ENCODE assay signal across 19 cellular contexts in genomic region chr10:58350619-58351323, GRCh38. TPM values are rescaled to one million over a fixed set of nuclear protein-coding genes. Genes with fewer than 3 reads are reported as not detected.
DNase-seq lines count a peak whose midpoint lies in the region; ATAC-seq, FAIRE-seq and TF ChIP-seq lines count a peak whose summit lies in the region.
"Had no signal": no experiment of that assay in that cellular context is flagged by ENCODE, and none has a peak within 500 bp of the region (broad histone marks: within the 10 kb centered on the region; RNA-seq: fewer than 3 reads in every experiment).

No MANE protein-coding gene starts in this region.

- no peak overlapping the region for H3K4me3 ChIP-seq in A549
- H3K4me3 ChIP-seq in IMR-90 (ENCODE audit: insufficient read depth, low read depth, low read length), result no peak overlapping the region
- H3K4me3 ChIP-seq in SK-N-MC, result no peak overlapping the region
- H3K4me3 ChIP-seq in left lung, result no peak overlapping the region
- no peak overlapping the region for H3K4me3 ChIP-seq in Karpas-422 (ENCODE audit: low read length)
- H3K4me3 ChIP-seq: heart left ventricle, transverse colon had no signal

- H3K23ac ChIP-seq in IMR-90 (ENCODE audit: low read depth, low read length), result no peak overlapping the region

- no peaks in the 10 kb centered on the region for H3K9me2 ChIP-seq in Karpas-422 (replicated peaks; ENCODE audit: insufficient read depth, low read length)

- no peak for TF ChIP-seq CTCF in A549 (IDR thresholded peaks at IDR 0.05)
- no peak for TF ChIP-seq CTCF in IMR-90 (conservative IDR thresholded peaks at IDR 0.05; ENCODE audit: low read depth, low read length)
- no peak for TF ChIP-seq CTCF in left lung (IDR thresholded peaks at IDR 0.05)

- H3K4me1 ChIP-seq in A549 (peaks cover 30% of the 10 kb centered on the region), IMR-90 (ENCODE audit: control insufficient read depth, insufficient read depth, low read length) (peaks cover 6% of the 10 kb centered on the region), left lung (peaks cover 13 to 69% of the 10 kb centered on the region in 2 donors), Karpas-422 (ENCODE audit: low read length) (peaks cover 21% of the 10 kb centered on the region)

- peak; percentile 43 for FAIRE-seq in A549 (lab: Jason Lieb, UNC)
- FAIRE-seq: keratinocyte had no signal

- no peak overlapping the region for H4K8ac ChIP-seq in IMR-90 (ENCODE audit: low read depth in 2 of 2, low read length in 2 of 2)

- dilution Hi-C loops in IMR-90 (cut with HindIII; ENCODE audit: low sequenced_read_pairs, unreplicated experiment), result no loop called here

- H3K79me1 ChIP-seq in IMR-90 (ENCODE audit: low read depth in 1 of 2, low read length in 2 of 2), result peaks cover 23 to 37% of the 10 kb centered on the region in 2 experiments

- POLR2A ChIA-PET in A549 (lab: Yijun Ruan, JAX), result no interaction called here
- POLR2A ChIA-PET in IMR-90 (lab: Charles Lee; ENCODE audit: unreplicated experiment), result interaction anchor here (0.5 kb wide), 1 partner anchor 1313 kb away, joined by 5 read pairs; no protein-coding TSS in a partner anchor

- no peak for TF ChIP-seq RAD21 in A549 (conservative IDR thresholded peaks at IDR 0.05 in 1 of 2, IDR thresholded peaks at IDR 0.05 in 1 of 2)
- no peak for TF ChIP-seq RAD21 in IMR-90 (IDR thresholded peaks at IDR 0.05; ENCODE audit: low read length)

- CTCF ChIA-PET in A549 (lab: Yijun Ruan, JAX) (interaction anchor here (0.7 to 1.1 kb wide), 3 partner anchors 23 to 51 kb away, joined by 3 to 5 read pairs (median 3); no protein-coding TSS in a partner anchor), IMR-90 (lab: Yijun Ruan, JAX) (interaction anchor here (0.9 to 1.1 kb wide), 3 partner anchors 17 to 47 kb away, joined by 4 to 10 read pairs (median 4); no protein-coding TSS in a partner anchor)

- H3K9me1 ChIP-seq in IMR-90 (ENCODE audit: insufficient read depth, low read length), result peaks cover 5% of the 10 kb centered on the region; the same call in 1 of the 2 replicates

- no peak overlapping the region for H2BK120ac ChIP-seq in IMR-90 (ENCODE audit: low read depth, low read length)

- intact Hi-C loops in IMR-90 (cut with micrococcal nuclease), result no loop called here
- intact Hi-C loops in left lung (cut with DNase I), result no loop called here

- H3K79me2 ChIP-seq in Karpas-422 (ENCODE audit: low read length), result 0 out of 2 replicates have a peak, but pooled peaks cover 3% of the 10 kb centered on the region

- no peak overlapping the region for H2BK15ac ChIP-seq in IMR-90 (ENCODE audit: low read depth, low read length)

- no peak overlapping the region for H4K5ac ChIP-seq in IMR-90 (ENCODE audit: low read depth, low read length)

- peaks cover 10% of the 10 kb centered on the region; the same call in 1 of the 2 replicates for H4K20me1 ChIP-seq in IMR-90 (ENCODE audit: insufficient read depth, low read length)
- H4K20me1 ChIP-seq in Karpas-422 (ENCODE audit: insufficient read depth, low read depth, low read length), result peaks cover 50% of the 10 kb centered on the region

- BruUV-seq in IMR-90 (replicated peaks; lab: Mats Ljungman, UMichigan), result no TSS peak

- H3K4me2 ChIP-seq in A549, result no peak overlapping the region
- no peak overlapping the region for H3K4me2 ChIP-seq in IMR-90 (ENCODE audit: low read depth, low read length)
- no peak overlapping the region for H3K4me2 ChIP-seq in Karpas-422 (ENCODE audit: low read depth, low read length, poor library complexity, severe bottlenecking)

- H2AFZ ChIP-seq in IMR-90 (replicated peaks; ENCODE audit: low read length, poor library complexity) (no peak overlapping the region), Karpas-422 (ENCODE audit: low read length) (no peak overlapping the region)

- H3K9ac ChIP-seq in IMR-90 (ENCODE audit: low read depth, low read length) (no peak overlapping the region), SK-N-MC (ENCODE audit: insufficient read length) (no peak overlapping the region), Karpas-422 (ENCODE audit: low read length) (no peak overlapping the region)

- no peak for TF ChIP-seq EP300 in A549 (IDR thresholded peaks at IDR 0.05)

- H4K91ac ChIP-seq in IMR-90 (ENCODE audit: insufficient read depth, low read depth, low read length), result no peak overlapping the region

- H3K36me3 ChIP-seq in IMR-90 (ENCODE audit: control insufficient read depth, insufficient read depth, low read length) (no peaks in the 10 kb centered on the region), SK-N-MC (ENCODE audit: insufficient read depth, low read length) (no peaks in the 10 kb centered on the region), left lung (no peaks in the 10 kb centered on the region), Karpas-422 (ENCODE audit: insufficient read depth, low read length) (no peaks in the 10 kb centered on the region)
- H3K36me3 ChIP-seq: transverse colon had no signal

- H3K27me3 ChIP-seq in IMR-90 (ENCODE audit: control insufficient read depth, insufficient read depth, low read length) (no peaks in the 10 kb centered on the region), left lung (no peaks in the 10 kb centered on the region), Karpas-422 (ENCODE audit: low read length) (no peaks in the 10 kb centered on the region)
- H3K27me3 ChIP-seq: heart left ventricle, transverse colon had no signal

- H3K4ac ChIP-seq in IMR-90 (ENCODE audit: low read depth, low read length), result no peak overlapping the region

- H3K9me3 ChIP-seq in A549, result no peaks in the 10 kb centered on the region
- no peaks in the 10 kb centered on the region for H3K9me3 ChIP-seq in IMR-90 (ENCODE audit: control insufficient read depth, insufficient read depth, low read length)
- H3K9me3 ChIP-seq in SK-N-MC (ENCODE audit: low read depth, low read length), result no peaks in the 10 kb centered on the region
- no peaks in the 10 kb centered on the region for H3K9me3 ChIP-seq in left lung
- no peaks in the 10 kb centered on the region for H3K9me3 ChIP-seq in Karpas-422 (ENCODE audit: low read length)
- H3K9me3 ChIP-seq: heart left ventricle, transverse colon had no signal

- H2AK5ac ChIP-seq in IMR-90 (ENCODE audit: low read depth, low read length), result no peak overlapping the region

- H3K14ac ChIP-seq in IMR-90 (replicated peaks; ENCODE audit: low read depth, low read length), result no peak overlapping the region

- ATAC-seq in A549 (no peak; a peak in 1 of 6 replicates), IMR-90 (ENCODE audit: low read depth) (peak; percentile 81), left lung (peak; percentile 41), GM18505 (IDR thresholded peaks at IDR 0.05; ENCODE audit: unreplicated experiment) (no peak)
- ATAC-seq: Panc1; stimulated activated effector memory CD8-positive, alpha-beta T cell treated with anti-CD3 and anti-CD28 coated beads, Interleukin-12 subunit alpha, Interleukin-12 subunit beta, amount 100 ng/mL, for 72 hours; WTC11 had no signal

- no peak overlapping the region for H2BK20ac ChIP-seq in IMR-90 (ENCODE audit: low read depth, low read length)

- in situ Hi-C loops in IMR-90 (cut with MboI; ENCODE audit: low sequenced_read_pairs), result no loop called here

- no peak overlapping the region for H2AK9ac ChIP-seq in IMR-90 (replicated peaks; ENCODE audit: low read depth, low read length, poor library complexity)

- TF ChIP-seq POLR2A in A549 (IDR thresholded peaks at IDR 0.05; ENCODE audit: low read length) (no peak), IMR-90 (IDR thresholded peaks at IDR 0.05; ENCODE audit: low read depth, low read length) (no peak), GM18505 (IDR thresholded peaks at IDR 0.05; ENCODE audit: borderline replicate concordance, extremely low read depth, insufficient read depth, insufficient read length) (no peak)

- H3K56ac ChIP-seq in IMR-90 (ENCODE audit: extremely low read depth, insufficient read depth, low read length), result no peak overlapping the region

- H3K27ac ChIP-seq in A549 (no peak overlapping the region), IMR-90 (ENCODE audit: insufficient read depth, low read length) (no peak overlapping the region), SK-N-MC (peak overlapping the region; percentile 59), left lung (peak overlapping the region in 1 of 2 donors; percentile 84), Karpas-422 (ENCODE audit: low read length) (no peak overlapping the region)
- H3K27ac ChIP-seq: epithelial cell of prostate, transverse colon had no signal

- 74% methylated on average over 6 of the region's 6 CpGs for WGBS in A549 (ENCODE audit: missing lambda C conversion rate)
- no CpG with 5 or more reads among the region's 6 CpGs for WGBS in IMR-90 (ENCODE audit: extremely low coverage in 2 of 2, insufficient read length in 1 of 2), 2 experiments

- no peak overlapping the region; the same call in 1 of the 2 replicates for H3K18ac ChIP-seq in IMR-90 (ENCODE audit: low read depth, low read length)

- no peak for DNase-seq in A549 (ENCODE audit: low read depth in 1 of 2, low spot score in 1 of 2)
- peak; percentile 57 for DNase-seq in IMR-90
- no peak for DNase-seq in SK-N-MC (ENCODE audit: low read depth, low spot score)
- no peak for DNase-seq in left lung
- no peak for DNase-seq in DMS 273 treated with DMSO at 0.1 percent for 48 hours (lab: John Stamatoyannopoulos, UW)
- no peak for DNase-seq in Karpas-422
- no peak for DNase-seq in NCI-H2227 (lab: John Stamatoyannopoulos, UW; ENCODE audit: unreplicated experiment)
- DNase-seq: amygdala, heart left ventricle, midbrain, NCI-H1417 treated with DMSO at 0.1 percent for 48 hours, T-helper 1 cell, transverse colon had no signal

- peak overlapping the region; percentile 42 for H2BK5ac ChIP-seq in IMR-90 (ENCODE audit: low read depth, low read length, poor library complexity, severe bottlenecking)

RNA-seq across cellular contexts. Expression of gene UBE2D1, which starts 16.0 kb away (rescaled TPM):
- polyA plus RNA-seq in A549 (2011; rRNA removed), result 35.1 and 40.5 TPM in 2 replicates
- 9.2 and 10.8 TPM in 2 replicates for polyA plus RNA-seq in A549 (2012; cell fraction: cytosol; rRNA removed)
- polyA plus RNA-seq in A549 (2012; cell fraction: nucleus; rRNA removed), result 5.5 and 6.3 TPM in 2 replicates
- polyA plus RNA-seq in A549 (2017; fragmentation: RNase III; extraction: RNeasy Plus Mini Kit Qiagen cat#74134 plus additional on column Dnase treatment), result 16.7 to 18.1 TPM (median 17.9 TPM) in 3 replicates
- 6.1 and 6.3 TPM in 2 replicates for polyA minus RNA-seq in A549 (2011; rRNA and poly(A)+ RNA removed)
- total RNA-seq in IMR-90 (2012; rRNA removed), result 9.1 and 15.8 TPM in 2 replicates
- polyA plus RNA-seq in IMR-90 (2012; rRNA removed), result 9.5 and 9.7 TPM in 2 replicates
- polyA plus RNA-seq in IMR-90 (2012; cell fraction: cytosol; rRNA removed), result 9.3 and 11.2 TPM in 2 replicates
- polyA plus RNA-seq in IMR-90 (2012; cell fraction: nucleus; rRNA removed; ENCODE audit: low replicate concordance), result 2.4 and 6.1 TPM in 2 replicates
- total RNA-seq in left lung, result 10 to 100 TPM; 20.6 to 33.6 TPM
- 3.4 and 12.7 TPM in 2 replicates for total RNA-seq in Karpas-422 (2014; rRNA removed; shearing (Covaris generic); ENCODE audit: low replicate concordance)

RNA-seq across cellular contexts. Expression of gene TFAM, which starts 34.4 kb away (rescaled TPM):
- polyA plus RNA-seq in A549 (2011; rRNA removed) (37.1 and 61.2 TPM in 2 replicates), A549 (2017; fragmentation: RNase III; extraction: RNeasy Plus Mini Kit Qiagen cat#74134 plus additional on column Dnase treatment) (66.9 to 74.4 TPM (median 72.1 TPM) in 3 replicates), IMR-90 (2012; rRNA removed) (7.6 and 8.7 TPM in 2 replicates)
- 27.0 and 32.8 TPM in 2 replicates for polyA plus RNA-seq in A549 (2012; cell fraction: cytosol; rRNA removed)
- polyA plus RNA-seq in A549 (2012; cell fraction: nucleus; rRNA removed), result 13.0 and 19.6 TPM in 2 replicates
- polyA minus RNA-seq in A549 (2011; rRNA and poly(A)+ RNA removed), result 16.0 and 26.3 TPM in 2 replicates
- total RNA-seq in IMR-90 (2012; rRNA removed) (16.7 and 26.1 TPM in 2 replicates), left lung (10 to 100 TPM; 27.6 to 33.6 TPM)
- polyA plus RNA-seq in IMR-90 (2012; cell fraction: cytosol; rRNA removed), result 4.7 and 10.8 TPM in 2 replicates
- 2.5 and 3.7 TPM in 2 replicates for polyA plus RNA-seq in IMR-90 (2012; cell fraction: nucleus; rRNA removed; ENCODE audit: low replicate concordance)
- 56.5 and 76.4 TPM in 2 replicates for total RNA-seq in Karpas-422 (2014; rRNA removed; shearing (Covaris generic); ENCODE audit: low replicate concordance)

Comparison
In these comparisons a context has a peak if more than half of its experiments do, and no peak if none do; other contexts are left out.
1. ATAC-seq: peak in IMR-90 (single experiment) and left lung (single experiment); none in A549 (0 of 2) and GM18505 (single experiment).